ENCODE assay signal across 8 cellular contexts in genomic region chr3:136751259-136752045, GRCh38. TPM values are rescaled to one million over a fixed set of nuclear protein-coding genes. Genes with fewer than 3 reads are reported as not detected.
DNase-seq lines count a peak whose midpoint lies in the region; ATAC-seq and TF ChIP-seq lines count a peak whose summit lies in the region.

No MANE protein-coding gene starts in this region.

- H3K36me3 Mint-ChIP-seq in CD14-positive monocyte = no peaks in the 10 kb centered on the region

- H3K27me3 Mint-ChIP-seq in CD14-positive monocyte (ENCODE audit: low read depth in 3 of 3) = no peaks in the 10 kb centered on the region

- no CpG with 5 or more reads among the region's 77 CpGs for WGBS in neuronal stem cell (ENCODE audit: extremely low coverage in 2 of 2, insufficient read length in 2 of 2, insufficient replicate concordance in 1 of 2), 2 donors

- H3K4me1 Mint-ChIP-seq in CD14-positive monocyte = peaks cover 51% of the 10 kb centered on the region

- H3K4me1 ChIP-seq in SJSA1 (replicated peaks) (peaks cover 37% of the 10 kb centered on the region), neuronal stem cell (ENCODE audit: control insufficient read depth in 2 of 2, insufficient read depth in 1 of 2, low read depth in 1 of 2, low read length in 2 of 2) (peaks cover 14 to 16% of the 10 kb centered on the region in 2 donors), subcutaneous abdominal adipose tissue (ENCODE audit: control insufficient read depth in 5 of 5, insufficient read depth in 5 of 5, low read length in 5 of 5) (peaks cover 2 to 37% (median 32%) of the 10 kb centered on the region in 5 donors)

- H3K9me3 ChIP-seq in SJSA1 (replicated peaks) (no peaks in the 10 kb centered on the region), neuronal stem cell (replicated peaks in 1 of 2; ENCODE audit: control insufficient read depth in 2 of 2, insufficient read depth in 1 of 2, low read depth in 1 of 2, low read length in 2 of 2) (no peaks in the 10 kb centered on the region), subcutaneous abdominal adipose tissue (ENCODE audit: control insufficient read depth in 5 of 5, low read length in 5 of 5) (no peaks in the 10 kb centered on the region)

- H2BK120ac ChIP-seq in neuronal stem cell (ENCODE audit: low read depth, low read length) = no peak overlapping the region

- peaks cover 3% of the 10 kb centered on the region for H3K36me3 ChIP-seq in SJSA1
- no peaks in the 10 kb centered on the region for H3K36me3 ChIP-seq in neuronal stem cell (replicated peaks in 1 of 2; ENCODE audit: control insufficient read depth in 2 of 2, insufficient read depth in 2 of 2, low read length in 2 of 2)
- no peaks in the 10 kb centered on the region for H3K36me3 ChIP-seq in subcutaneous abdominal adipose tissue (ENCODE audit: control insufficient read depth in 5 of 5, insufficient read depth in 5 of 5, low read length in 5 of 5)

- H3K9ac ChIP-seq in neuronal stem cell (ENCODE audit: low read depth, low read length, poor library complexity) (peak overlapping the region; percentile 91), subcutaneous abdominal adipose tissue (ENCODE audit: low read length in 5 of 5) (peak overlapping the region; percentile 63 to 97 (median 92))

- DNase-seq in CD14-positive monocyte (ENCODE audit: low spot score) = peak; percentile 50
- no peak for DNase-seq in LNCaP clone FGC (ENCODE audit: low read depth)
- DNase-seq in SJSA1 (ENCODE audit: low read depth in 1 of 2, low spot score in 2 of 2) = peak; percentile 79 to 82
- DNase-seq in activated naive CD4-positive, alpha-beta T cell (lab: John Stamatoyannopoulos, UW) = peak; percentile 30 to 62 (median 50)
- DNase-seq in foreskin melanocyte = peak; percentile 65
- DNase-seq in neuronal stem cell (ENCODE audit: low spot score) = peak; percentile 76

- H2BK12ac ChIP-seq in neuronal stem cell (ENCODE audit: low read length) = no peak overlapping the region

- H3K9me3 Mint-ChIP-seq in CD14-positive monocyte = no peaks in the 10 kb centered on the region

- peak overlapping the region; percentile 95 for H2AFZ ChIP-seq in neuronal stem cell (ENCODE audit: low read length)

- H2BK15ac ChIP-seq in neuronal stem cell (ENCODE audit: low read length) = peak overlapping the region; percentile 81

- peak overlapping the region; percentile 80 to 97 (median 96) for H3K27ac Mint-ChIP-seq in CD14-positive monocyte

- TF ChIP-seq CTCF in CD14-positive monocyte (IDR thresholded peaks at IDR 0.05) = no peak
- TF ChIP-seq CTCF in LNCaP clone FGC (IDR thresholded peaks at IDR 0.05; ENCODE audit: control insufficient read depth, extremely low read depth, insufficient read depth) = 0 out of 2 replicates have a peak, but pooled peaks have one; percentile 5

- peak overlapping the region; percentile 98 for H3K27ac ChIP-seq in SJSA1
- peak overlapping the region; percentile 95 for H3K27ac ChIP-seq in neuronal stem cell (replicated peaks; ENCODE audit: low read length)
- H3K27ac ChIP-seq in subcutaneous abdominal adipose tissue (ENCODE audit: low read depth, low read length) = peak overlapping the region; percentile 97

- peak; percentile 9 for ATAC-seq in GM21447 (IDR thresholded peaks at IDR 0.05; ENCODE audit: unreplicated experiment)

- intact Hi-C loops in CD14-positive monocyte (cut with micrococcal nuclease) = loop anchor here (5.0 to 10.0 kb wide), 7 partner anchors 113 to 677 kb away; partner anchors contain the start of gene NCK1 (in 1 of the 2)

- peak overlapping the region; percentile 97 for H3K18ac ChIP-seq in neuronal stem cell (ENCODE audit: low read length)

- no peak overlapping the region for H4K8ac ChIP-seq in neuronal stem cell (ENCODE audit: low read depth, low read length)

- H3K4ac ChIP-seq in neuronal stem cell (ENCODE audit: low read length) = no peak overlapping the region

- peaks cover 2% of the 10 kb centered on the region for H3K79me1 ChIP-seq in neuronal stem cell (ENCODE audit: low read depth, low read length)

- H3K4me3 ChIP-seq in LNCaP clone FGC (ENCODE audit: low read depth, low read length) (peak overlapping the region; percentile 81), SJSA1 (peak overlapping the region; percentile 96), neuronal stem cell (ENCODE audit: low read length in 2 of 2) (peak overlapping the region; percentile 46 to 90), subcutaneous abdominal adipose tissue (ENCODE audit: low read depth in 1 of 5, low read length in 5 of 5) (peak overlapping the region; percentile 71 to 92 (median 79))

- peak overlapping the region; percentile 85 for H3K23ac ChIP-seq in neuronal stem cell (ENCODE audit: low read depth, low read length, poor library complexity)

- H2BK5ac ChIP-seq in neuronal stem cell (ENCODE audit: low read length) = peak overlapping the region; percentile 92

- no peak overlapping the region for H4K91ac ChIP-seq in neuronal stem cell (ENCODE audit: low read depth, low read length, poor library complexity)

- peak overlapping the region; percentile 82 to 95 for H3K4me3 Mint-ChIP-seq in CD14-positive monocyte

- no peak overlapping the region for H2AK5ac ChIP-seq in neuronal stem cell (ENCODE audit: low read depth, low read length)

- peak overlapping the region; percentile 76 for H3K4me2 ChIP-seq in neuronal stem cell (ENCODE audit: insufficient read depth, low read length, poor library complexity, severe bottlenecking)

- H3K14ac ChIP-seq in neuronal stem cell (ENCODE audit: low read length) = peak overlapping the region; percentile 38

- no peaks in the 10 kb centered on the region for H3K27me3 ChIP-seq in SJSA1 (replicated peaks)
- no peaks in the 10 kb centered on the region for H3K27me3 ChIP-seq in neuronal stem cell (ENCODE audit: control insufficient read depth in 3 of 3, insufficient read depth in 3 of 3, low read depth in 1 of 3, low read length in 3 of 3)
- no peaks in the 10 kb centered on the region for H3K27me3 ChIP-seq in subcutaneous abdominal adipose tissue (ENCODE audit: control insufficient read depth in 5 of 5, insufficient read depth in 4 of 5, low read length in 5 of 5)

RNA-seq across cellular contexts. Expression of gene STAG1, which starts 0.7 kb away (rescaled TPM):
- polyA plus RNA-seq in CD14-positive monocyte = 1 to 10 TPM; 7.2 to 10.0 TPM
- total RNA-seq in SJSA1 (2014; rRNA removed; shearing (Covaris generic)) = 20.6 and 31.9 TPM in 2 replicates
- 9.2 TPM for polyA plus RNA-seq in neuronal stem cell (2013, experiment 1 of 2)
- 10.0 TPM for polyA plus RNA-seq in neuronal stem cell (2013, experiment 2 of 2)
